In genomic region chr4:754221-755120, GRCh38 we compare ENCODE assay signal across 2 cellular contexts.
TF ChIP-seq lines count a peak whose summit lies in the region.

No MANE protein-coding gene starts in this region.

TF ChIP-seq in A549, 52 proteins besides CTCF, POLR2A, EP300 and RAD21:
- TF ChIP-seq KDM1A (IDR thresholded peaks at IDR 0.05; ENCODE audit: low read depth) (no peak), RFX5 (IDR thresholded peaks at IDR 0.05) (no peak), CBX8 (IDR thresholded peaks at IDR 0.05) (no peak), RNF2 (IDR thresholded peaks at IDR 0.05; ENCODE audit: borderline replicate concordance, low read depth) (no peak), PHF8 (IDR thresholded peaks at IDR 0.05; ENCODE audit: borderline replicate concordance, low read depth) (no peak), RCOR1 (IDR thresholded peaks at IDR 0.05; ENCODE audit: low read depth, low read length) (no peak), NFE2L2 (conservative IDR thresholded peaks at IDR 0.05; ENCODE audit: low read length) (no peak), ZSCAN20 (CRISPR knock-in tag; IDR thresholded peaks at IDR 0.05) (no peak), EHF (CRISPR knock-in tag; IDR thresholded peaks at IDR 0.05) (no peak), RARB (CRISPR knock-in tag; IDR thresholded peaks at IDR 0.05) (no peak), HOXA7 (CRISPR knock-in tag; IDR thresholded peaks at IDR 0.05) (no peak), KDM5A (IDR thresholded peaks at IDR 0.05) (no peak), EHMT2 (IDR thresholded peaks at IDR 0.05; ENCODE audit: low read depth) (no peak), MYC (IDR thresholded peaks at IDR 0.05; ENCODE audit: borderline replicate concordance, low read length) (no peak), NR3C1 (IDR thresholded peaks at IDR 0.05) (no peak), MAX (IDR thresholded peaks at IDR 0.05) (no peak)

TF ChIP-seq in H1, 55 proteins besides CTCF, POLR2A, EP300 and RAD21:
- TF ChIP-seq RBBP5 (IDR thresholded peaks at IDR 0.05; ENCODE audit: borderline replicate concordance, low read depth, low read length), result no peak
- no peak for TF ChIP-seq SP1 (IDR thresholded peaks at IDR 0.05; ENCODE audit: low read depth, low read length)
